16 cellular contexts compared by ENCODE assay signal in genomic region chr2:107808986-107809385, GRCh38. TPM values are rescaled to one million over a fixed set of nuclear protein-coding genes. Genes with fewer than 3 reads are reported as not detected.
DNase-seq lines count a peak whose midpoint lies in the region; ATAC-seq and TF ChIP-seq lines count a peak whose summit lies in the region.
"Had no signal": no experiment of that assay in that cellular context is flagged by ENCODE, and none has a peak within 500 bp of the region (broad histone marks: within the 10 kb centered on the region; RNA-seq: fewer than 3 reads in every experiment).

No MANE protein-coding gene starts in this region.

- peaks cover 4% of the 10 kb centered on the region for H3K4me1 Mint-ChIP-seq in progenitor cell of endocrine pancreas (ENCODE audit: low read depth)
- peaks cover 11 to 21% of the 10 kb centered on the region in 2 experiments for H3K4me1 Mint-ChIP-seq in H9
- H3K4me1 Mint-ChIP-seq: activated naive CD8-positive, alpha-beta T cell treated with anti-CD3 and anti-CD28 coated beads for 36 hours had no signal

- no peak overlapping the region for H4K5ac ChIP-seq in H9 (ENCODE audit: insufficient read length, low read depth, low read length)

- TF ChIP-seq CTCF in progenitor cell of endocrine pancreas (IDR thresholded peaks at IDR 0.05; ENCODE audit: unreplicated experiment): no peak
- TF ChIP-seq CTCF in H9 (conservative IDR thresholded peaks at IDR 0.05): no peak
- TF ChIP-seq CTCF in transverse colon (IDR thresholded peaks at IDR 0.05): no peak
- TF ChIP-seq CTCF in suprapubic skin (IDR thresholded peaks at IDR 0.05): no peak

- no peak overlapping the region for H3K9ac ChIP-seq in H9 (ENCODE audit: extremely low read depth, insufficient read length, low read length)

- H3K4me1 ChIP-seq in H9 (ENCODE audit: insufficient read depth, low read length): peaks cover 8% of the 10 kb centered on the region; the same call in 1 of the 2 replicates
- H3K4me1 ChIP-seq in transverse colon: no peaks in the 10 kb centered on the region
- H3K4me1 ChIP-seq in suprapubic skin: no peaks in the 10 kb centered on the region

- no peak overlapping the region for H3K4ac ChIP-seq in H9 (ENCODE audit: low read depth, low read length)

- TF ChIP-seq EP300 in transverse colon (IDR thresholded peaks at IDR 0.05; ENCODE audit: low read depth) (no peak), suprapubic skin (IDR thresholded peaks at IDR 0.05) (no peak)

- H2BK5ac ChIP-seq in H9 (ENCODE audit: insufficient read length, low read length): no peak overlapping the region

- no peak overlapping the region for H4K8ac ChIP-seq in H9 (replicated peaks; ENCODE audit: insufficient read length, low read depth, low read length)

- no peaks in the 10 kb centered on the region for H3K79me1 ChIP-seq in H9 (ENCODE audit: insufficient read depth, low read depth, low read length, poor library complexity, severe bottlenecking)

- H3K23me2 ChIP-seq in H9 (ENCODE audit: insufficient read length, low read depth, low read length, poor library complexity, severe bottlenecking): no peaks in the 10 kb centered on the region

- WGBS in H9 (ENCODE audit: extremely low coverage, insufficient read length, low lambda C conversion rate): no CpG with 5 or more reads among the region's 7 CpGs
- 39 to 50% methylated on average over 4 to 7 of the region's 7 CpGs for WGBS in transverse colon (ENCODE audit: low coverage in 1 of 2), 2 donors
- WGBS in suprapubic skin: 60% methylated on average over 7 of the region's 7 CpGs

- no peak overlapping the region for H2BK15ac ChIP-seq in H9 (ENCODE audit: low read depth, low read length)

- no peak overlapping the region for H3K14ac ChIP-seq in H9 (ENCODE audit: insufficient read depth, low read length)

- H3T11ph ChIP-seq in H9 (ENCODE audit: low read length): no peak overlapping the region

- H3K79me2 ChIP-seq in H9 (ENCODE audit: insufficient read depth, low read length): no peaks in the 10 kb centered on the region

- H3K18ac ChIP-seq in H9 (ENCODE audit: insufficient read length, low read depth, low read length): no peak overlapping the region

- no peaks in the 10 kb centered on the region for H3K36me3 ChIP-seq in transverse colon
- H3K36me3 ChIP-seq in suprapubic skin: no peaks in the 10 kb centered on the region
- H3K36me3 ChIP-seq: gastroesophageal sphincter had no signal

- in situ Hi-C loops in transverse colon (cut with MboI; ENCODE audit: low pct_ligation_motif_present in 1 of 4, low pct_unique_long_range_greater_than_20kb in 1 of 4, low sequenced_read_pairs in 3 of 4): loop anchor here in 1 of 4 donors (25.0 kb wide), 1 partner anchor 128 kb away; no protein-coding TSS in a partner anchor

- DNase-seq in H4 (ENCODE audit: low spot score): peak; percentile 51
- peak; percentile 78 for DNase-seq in NCI-H748 (lab: John Stamatoyannopoulos, UW; ENCODE audit: unreplicated experiment)
- DNase-seq in globus pallidus (ENCODE audit: low spot score): peak; percentile 26
- DNase-seq in progenitor cell of endocrine pancreas (ENCODE audit: low spot score, unreplicated experiment): no peak
- no peak for DNase-seq in H9
- DNase-seq in transverse colon: no peak
- DNase-seq in suprapubic skin (ENCODE audit: low spot score in 2 of 2): no peak
- DNase-seq: activated naive CD8-positive, alpha-beta T cell treated with anti-CD3 and anti-CD28 coated beads for 36 hours; COR-L47; NCI-H2081 treated with DMSO at 0.1 percent for 48 hours; SIG-M5 had no signal

- H3K27me3 Mint-ChIP-seq in progenitor cell of endocrine pancreas (no peaks in the 10 kb centered on the region), H9 (ENCODE audit: low read depth) (no peaks in the 10 kb centered on the region; the same call in 1 of the 2 replicates)
- H3K27me3 Mint-ChIP-seq: activated naive CD8-positive, alpha-beta T cell treated with anti-CD3 and anti-CD28 coated beads for 36 hours; dendritic cell treated with granulocyte-macrophage colony-stimulating factor and Interleukin-4, amounts not matched to agents 40 ng/mL and 50 ng/mL, for 4 days had no signal

- TF ChIP-seq POLR2A in transverse colon (IDR thresholded peaks at IDR 0.05): no peak
- TF ChIP-seq POLR2A in suprapubic skin (IDR thresholded peaks at IDR 0.05): no peak

- H3K56ac ChIP-seq in H9 (ENCODE audit: insufficient read length, low read depth, low read length): no peak overlapping the region

- H3K4me2 ChIP-seq in H9 (ENCODE audit: insufficient read depth, insufficient read length, low read length): no peak overlapping the region

- no peak overlapping the region for H3K4me3 Mint-ChIP-seq in progenitor cell of endocrine pancreas (ENCODE audit: low read depth)
- H3K4me3 Mint-ChIP-seq in H9: no peak overlapping the region
- H3K4me3 Mint-ChIP-seq: activated naive CD8-positive, alpha-beta T cell treated with anti-CD3 and anti-CD28 coated beads for 36 hours; dendritic cell treated with granulocyte-macrophage colony-stimulating factor and Interleukin-4, amounts not matched to agents 40 ng/mL and 50 ng/mL, for 4 days had no signal

- no peak overlapping the region for H4K91ac ChIP-seq in H9 (ENCODE audit: insufficient read length, low read depth, low read length)

- H2AK5ac ChIP-seq in H9 (ENCODE audit: insufficient read length, low read length): no peak overlapping the region

- H2BK12ac ChIP-seq in H9 (ENCODE audit: insufficient read length, low read depth, low read length): no peak overlapping the region

- H2BK120ac ChIP-seq in H9 (ENCODE audit: low read depth, low read length, poor library complexity, severe bottlenecking): no peak overlapping the region

- no peaks in the 10 kb centered on the region for H3K9me3 ChIP-seq in H9 (ENCODE audit: control insufficient read depth, low read depth, low read length)
- H3K9me3 ChIP-seq in transverse colon: no peaks in the 10 kb centered on the region
- no peaks in the 10 kb centered on the region for H3K9me3 ChIP-seq in suprapubic skin
- H3K9me3 ChIP-seq: gastroesophageal sphincter had no signal

- H2AFZ ChIP-seq in H9 (ENCODE audit: low read length): no peak overlapping the region

- intact Hi-C loops in transverse colon (cut with DNase I; ENCODE audit: low total_unique reads): no loop called here

- H3K9me3 Mint-ChIP-seq in progenitor cell of endocrine pancreas (ENCODE audit: low read depth) (no peaks in the 10 kb centered on the region), H9 (peaks cover under 1 to 2% of the 10 kb centered on the region in 2 experiments; a peak in 4 of 5 replicates)
- H3K9me3 Mint-ChIP-seq: activated naive CD8-positive, alpha-beta T cell treated with anti-CD3 and anti-CD28 coated beads for 36 hours had no signal

- no peak for ATAC-seq in GM18861 (IDR thresholded peaks at IDR 0.05; ENCODE audit: unreplicated experiment)
- ATAC-seq: gastroesophageal sphincter had no signal

- H3K27ac ChIP-seq in H9 (ENCODE audit: insufficient read length, low read depth, low read length) (no peak overlapping the region), transverse colon (no peak overlapping the region), suprapubic skin (no peak overlapping the region)

- no peaks in the 10 kb centered on the region for H4K20me1 ChIP-seq in H9 (ENCODE audit: control insufficient read depth, insufficient read depth, insufficient read length)

- no peaks in the 10 kb centered on the region for H3K36me3 Mint-ChIP-seq in progenitor cell of endocrine pancreas (ENCODE audit: insufficient read depth)
- H3K36me3 Mint-ChIP-seq in H9 (ENCODE audit: insufficient read depth in 1 of 3, low read depth in 3 of 3): peaks cover 0 to 1% (median 0%) of the 10 kb centered on the region in 3 experiments; a peak in 1 of 7 replicates
- H3K36me3 Mint-ChIP-seq: activated naive CD8-positive, alpha-beta T cell treated with anti-CD3 and anti-CD28 coated beads for 36 hours had no signal

- H3K4me3 ChIP-seq in transverse colon (no peak overlapping the region), suprapubic skin (no peak overlapping the region)
- H3K4me3 ChIP-seq: gastroesophageal sphincter, lung had no signal

- no peak overlapping the region for H2BK20ac ChIP-seq in H9 (ENCODE audit: low read depth, low read length, poor library complexity, severe bottlenecking)

- peak overlapping the region; percentile 39 for H3K27ac Mint-ChIP-seq in progenitor cell of endocrine pancreas
- H3K27ac Mint-ChIP-seq in H9: no peak overlapping the region
- H3K27ac Mint-ChIP-seq: activated naive CD8-positive, alpha-beta T cell treated with anti-CD3 and anti-CD28 coated beads for 36 hours; dendritic cell treated with granulocyte-macrophage colony-stimulating factor and Interleukin-4, amounts not matched to agents 40 ng/mL and 50 ng/mL, for 4 days had no signal

- H3K27me3 ChIP-seq in H9 (ENCODE audit: insufficient read depth, low read length) (no peaks in the 10 kb centered on the region), transverse colon (no peaks in the 10 kb centered on the region), suprapubic skin (no peaks in the 10 kb centered on the region)
- H3K27me3 ChIP-seq: gastroesophageal sphincter had no signal

- H3K23ac ChIP-seq in H9 (ENCODE audit: insufficient read length, low read depth, low read length): no peak overlapping the region

RNA-seq across cellular contexts. Expression of gene RGPD4, which starts 17.7 kb away (rescaled TPM):
- not detected in 2 replicates for total RNA-seq in H4 (2014; rRNA removed; shearing (Covaris generic))
- total RNA-seq in progenitor cell of endocrine pancreas (0.11 TPM in 1 of 2 replicates, not detected in the other), H9 (2021) (0.07 TPM in 2 replicates), transverse colon (not detected), suprapubic skin (under 1 TPM in 2 of 4 donors, not detected in 2; 0.08 to 0.32 TPM)
- total RNA-seq: H1 had no signal

Comparison
In these comparisons a context has a peak if more than half of its experiments do, and no peak if none do; other contexts are left out.
1. DNase-seq: peak in H4 (single experiment), NCI-H748 (single experiment) and globus pallidus (single experiment); none in progenitor cell of endocrine pancreas (single experiment), H9 (single experiment), transverse colon (single experiment) and suprapubic skin (0 of 2).